15 cellular contexts compared by ENCODE assay signal in genomic region chr1:114336360-114336759, GRCh38.
"Had no signal": no experiment of that assay in that cellular context is flagged by ENCODE, and none has a peak within 500 bp of the region (broad histone marks: within the 10 kb centered on the region; RNA-seq: fewer than 3 reads in every experiment).

No MANE protein-coding gene starts in this region.

- H3K9me3 Mint-ChIP-seq: neural progenitor cell had no signal

- H3K27ac ChIP-seq: ascending aorta, neural progenitor cell, pancreas, spleen, stomach, testis, upper lobe of right lung, WERI-Rb-1 had no signal

- H3K9ac ChIP-seq: neural progenitor cell had no signal

- H3K27me3 ChIP-seq: ascending aorta, neural progenitor cell, spleen, stomach, testis, upper lobe of right lung had no signal

- H3K27me3 Mint-ChIP-seq: activated T-helper 17 cell treated with anti-CD3 and anti-CD28 coated beads, Interleukin-2, amount 50 U/mL, for 72 hours; effector memory CD8-positive, alpha-beta T cell had no signal

- H3K36me3 ChIP-seq: ascending aorta, neural progenitor cell, pancreas, spleen, stomach, upper lobe of right lung, WERI-Rb-1 had no signal

- H3K9me3 ChIP-seq: ascending aorta, pancreas, spleen, stomach, testis, upper lobe of right lung had no signal

- H2AFZ ChIP-seq: neural progenitor cell had no signal

- H3K4me3 ChIP-seq: ascending aorta, neural progenitor cell, pancreas, spleen, stomach, testis, upper lobe of right lung had no signal

- FAIRE-seq: pancreas had no signal

- H3K27ac Mint-ChIP-seq: activated naive CD4-positive, alpha-beta T cell treated with anti-CD3 and anti-CD28 coated beads, Interleukin-2, amount 10 ng/mL, durations not matched to agents 7 days and 5 days; activated T-helper 17 cell treated with anti-CD3 and anti-CD28 coated beads, Interleukin-2, amount 50 U/mL, for 72 hours; naive B cell; neural progenitor cell had no signal

- H3K4me2 ChIP-seq: neural progenitor cell had no signal

- H3K36me3 Mint-ChIP-seq: naive B cell, neural progenitor cell had no signal

- H3K4me3 Mint-ChIP-seq: activated naive CD4-positive, alpha-beta T cell treated with anti-CD3 and anti-CD28 coated beads, Interleukin-2, amount 10 ng/mL, durations not matched to agents 7 days and 5 days; activated T-helper 17 cell treated with anti-CD3 and anti-CD28 coated beads, Interleukin-2, amount 50 U/mL, for 72 hours; naive B cell; neural progenitor cell had no signal

- H3K4me1 Mint-ChIP-seq: neural progenitor cell had no signal

- DNase-seq: activated CD4-positive, alpha-beta T cell treated with anti-CD3 and anti-CD28 coated beads, Interleukin-2, amount 50 U/mL, for 48 hours; activated naive CD4-positive, alpha-beta T cell treated with anti-CD3 and anti-CD28 coated beads, Interleukin-2, amount 10 ng/mL, durations not matched to agents 7 days and 5 days; dermis blood vessel endothelial cell; effector memory CD8-positive, alpha-beta T cell; islet precursor cell; naive B cell; pancreas; spleen; stomach; testis; upper lobe of right lung; WERI-Rb-1 had no signal

- H3K4me1 ChIP-seq: ascending aorta, neural progenitor cell, pancreas, stomach, testis, upper lobe of right lung had no signal
